Comparison of ENCODE assay signal across 27 cellular contexts in the genomic region with DNA sequence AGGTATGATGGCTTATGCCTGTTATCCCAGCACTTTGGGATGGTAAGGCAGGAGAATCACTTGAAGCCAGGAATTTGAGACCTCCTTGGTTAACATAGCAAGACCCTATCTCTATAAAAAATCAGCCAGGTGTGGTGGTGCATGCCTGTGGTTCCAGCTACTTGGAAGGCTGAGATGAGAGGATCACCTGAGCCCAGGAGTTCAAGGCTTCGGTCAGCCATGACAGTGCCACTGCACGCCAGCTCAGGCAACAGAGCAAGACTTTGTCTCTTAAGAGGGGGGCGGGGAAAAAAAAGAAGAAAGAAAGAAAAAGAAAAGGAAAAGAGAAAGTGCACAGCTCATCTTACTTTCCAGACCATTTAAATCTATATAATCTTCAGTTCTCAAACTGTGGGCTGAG.
"Had no signal": no experiment of that assay in that cellular context is flagged by ENCODE, and none has a peak within 500 bp of the region (broad histone marks: within the 10 kb centered on the region; RNA-seq: fewer than 3 reads in every experiment).

No MANE protein-coding gene starts in this region.

- ATAC-seq: stimulated activated effector memory CD8-positive, alpha-beta T cell treated with anti-CD3 and anti-CD28 coated beads, Interleukin-12 subunit alpha, Interleukin-12 subunit beta, amount 100 ng/mL, for 72 hours; stimulated activated memory B cell treated with anti-CD40 and anti-IgM and Interleukin-4, amounts not matched to agents 10 μg/mL and 1 μg/mL and 100 μg/mL, for 72 hours; stimulated activated naive B cell treated with anti-CD40 and anti-IgM and Interleukin-4, amounts not matched to agents 10 μg/mL and 1 μg/mL and 100 μg/mL, for 72 hours; stimulated activated naive CD8-positive, alpha-beta T cell treated with anti-CD3 and anti-CD28 coated beads, Interleukin-15, amount 100 ng/mL, for 72 hours; stimulated activated naive CD8-positive, alpha-beta T cell treated with anti-CD3 and anti-CD28 coated beads, Interleukin-15, Interleukin-2, amounts not matched to agents 100 U/mL and 50 U/mL, for 24 hours; upper lobe of right lung had no signal

- H3K4me1 ChIP-seq: testis, tibial artery, tibial nerve, upper lobe of left lung, upper lobe of right lung, uterus, vagina had no signal

- H3K27ac ChIP-seq: stomach, testis, thoracic aorta, tibial artery, tibial nerve, transverse colon, upper lobe of left lung, upper lobe of right lung, uterus, vagina had no signal

- H3K36me3 Mint-ChIP-seq: stimulated activated effector memory CD8-positive, alpha-beta T cell treated with anti-CD3 and anti-CD28 coated beads, Interleukin-12 subunit alpha, Interleukin-12 subunit beta, amount 100 ng/mL, for 72 hours; stimulated activated memory B cell treated with anti-CD40 and anti-IgM and Interleukin-4, amounts not matched to agents 10 μg/mL and 1 μg/mL and 100 μg/mL, for 72 hours; stimulated activated naive B cell treated with anti-CD40 and anti-IgM and Interleukin-4, amounts not matched to agents 10 μg/mL and 1 μg/mL and 100 μg/mL, for 72 hours; type B pancreatic cell had no signal

- H3K4me3 Mint-ChIP-seq: stimulated activated effector memory CD8-positive, alpha-beta T cell treated with anti-CD3 and anti-CD28 coated beads, Interleukin-12 subunit alpha, Interleukin-12 subunit beta, amount 100 ng/mL, for 72 hours; stimulated activated memory B cell treated with anti-CD40 and anti-IgM and Interleukin-4, amounts not matched to agents 10 μg/mL and 1 μg/mL and 100 μg/mL, for 72 hours; stimulated activated naive B cell treated with anti-CD40 and anti-IgM and Interleukin-4, amounts not matched to agents 10 μg/mL and 1 μg/mL and 100 μg/mL, for 72 hours; stimulated activated naive CD8-positive, alpha-beta T cell treated with anti-CD3 and anti-CD28 coated beads, Interleukin-15, amount 100 ng/mL, for 72 hours; stimulated activated naive CD8-positive, alpha-beta T cell treated with anti-CD3 and anti-CD28 coated beads, Interleukin-15, Interleukin-2, amounts not matched to agents 100 ng/mL and 50 ng/mL, for 24 hours; type B pancreatic cell had no signal

- H3K4me3 ChIP-seq: stomach, testis, thoracic aorta, tibial artery, tibial nerve, transverse colon, upper lobe of left lung, upper lobe of right lung, uterus, vagina had no signal

- H3K36me3 ChIP-seq: stomach, thoracic aorta, tibial artery, tibial nerve, transverse colon, upper lobe of left lung, upper lobe of right lung, uterus, vagina had no signal

- H3K27me3 ChIP-seq: stomach, testis, tibial artery, tibial nerve, transverse colon, upper lobe of left lung, upper lobe of right lung, uterus, vagina had no signal

- H3K9me3 Mint-ChIP-seq: stimulated activated memory B cell treated with anti-CD40 and anti-IgM and Interleukin-4, amounts not matched to agents 10 μg/mL and 1 μg/mL and 100 μg/mL, for 72 hours; stimulated activated naive CD8-positive, alpha-beta T cell treated with anti-CD3 and anti-CD28 coated beads, Interleukin-15, amount 100 ng/mL, for 72 hours; stimulated activated naive CD8-positive, alpha-beta T cell treated with anti-CD3 and anti-CD28 coated beads, Interleukin-15, Interleukin-2, amounts not matched to agents 100 ng/mL and 50 ng/mL, for 24 hours had no signal

- H3K9me3 ChIP-seq: stomach, testis, thoracic aorta, tibial artery, tibial nerve, transverse colon, upper lobe of left lung, upper lobe of right lung, uterus, vagina had no signal

- H3K27me3 Mint-ChIP-seq: stimulated activated memory B cell treated with anti-CD40 and anti-IgM and Interleukin-4, amounts not matched to agents 10 μg/mL and 1 μg/mL and 100 μg/mL, for 72 hours; stimulated activated naive B cell treated with anti-CD40 and anti-IgM and Interleukin-4, amounts not matched to agents 10 μg/mL and 1 μg/mL and 100 μg/mL, for 72 hours; stimulated activated naive CD8-positive, alpha-beta T cell treated with anti-CD3 and anti-CD28 coated beads, Interleukin-15, amount 100 ng/mL, for 72 hours; stimulated activated naive CD8-positive, alpha-beta T cell treated with anti-CD3 and anti-CD28 coated beads, Interleukin-15, Interleukin-2, amounts not matched to agents 100 ng/mL and 50 ng/mL, for 24 hours had no signal

- H3K4me1 Mint-ChIP-seq: stimulated activated effector memory CD8-positive, alpha-beta T cell treated with anti-CD3 and anti-CD28 coated beads, Interleukin-12 subunit alpha, Interleukin-12 subunit beta, amount 100 ng/mL, for 72 hours; stimulated activated memory B cell treated with anti-CD40 and anti-IgM and Interleukin-4, amounts not matched to agents 10 μg/mL and 1 μg/mL and 100 μg/mL, for 72 hours; stimulated activated naive B cell treated with anti-CD40 and anti-IgM and Interleukin-4, amounts not matched to agents 10 μg/mL and 1 μg/mL and 100 μg/mL, for 72 hours; stimulated activated naive CD8-positive, alpha-beta T cell treated with anti-CD3 and anti-CD28 coated beads, Interleukin-15, amount 100 ng/mL, for 72 hours had no signal

- H3K27ac Mint-ChIP-seq: stimulated activated effector memory CD8-positive, alpha-beta T cell treated with anti-CD3 and anti-CD28 coated beads, Interleukin-12 subunit alpha, Interleukin-12 subunit beta, amount 100 ng/mL, for 72 hours; stimulated activated memory B cell treated with anti-CD40 and anti-IgM and Interleukin-4, amounts not matched to agents 10 μg/mL and 1 μg/mL and 100 μg/mL, for 72 hours; stimulated activated naive B cell treated with anti-CD40 and anti-IgM and Interleukin-4, amounts not matched to agents 10 μg/mL and 1 μg/mL and 100 μg/mL, for 72 hours; stimulated activated naive CD8-positive, alpha-beta T cell treated with anti-CD3 and anti-CD28 coated beads, Interleukin-15, amount 100 ng/mL, for 72 hours; stimulated activated naive CD8-positive, alpha-beta T cell treated with anti-CD3 and anti-CD28 coated beads, Interleukin-15, Interleukin-2, amounts not matched to agents 100 ng/mL and 50 ng/mL, for 24 hours; type B pancreatic cell had no signal

- DNase-seq: stimulated activated CD4-positive, alpha-beta T cell treated with anti-CD3 and anti-CD28 coated beads, Interleukin-2, amount 100 ng/mL, for 24 hours; stimulated activated CD4-positive, alpha-beta T cell treated with anti-CD3 and anti-CD28 coated beads, Interleukin-2, amount 100 ng/mL, for 48 hours; stimulated activated CD4-positive, alpha-beta T cell treated with anti-CD3 and anti-CD28 coated beads, Interleukin-4, amount 100 ng/mL, for 1 hour; stimulated activated CD4-positive, alpha-beta T cell treated with anti-CD3 and anti-CD28 coated beads, Interleukin-4, amount 100 ng/mL, for 24 hours; stimulated activated CD4-positive, alpha-beta T cell treated with anti-CD3 and anti-CD28 coated beads, Interleukin-4, amount 100 ng/mL, for 4 hours; stimulated activated CD8-positive, alpha-beta memory T cell treated with anti-CD3 and anti-CD28 coated beads, Interleukin-4, amount 100 ng/mL, for 48 hours; stimulated activated naive B cell treated with anti-CD40 and anti-IgM and Interleukin-4, amounts not matched to agents 10 μg/mL and 1 μg/mL and 100 μg/mL, for 72 hours; stimulated activated naive CD4-positive, alpha-beta T cell; stimulated activated naive CD4-positive, alpha-beta T cell treated with Interleukin-2 at 50 U/mL for 16 hours; stimulated activated naive CD8-positive, alpha-beta T cell treated with anti-CD3 and anti-CD28 coated beads, Interleukin-15, amount 100 ng/mL, for 72 hours; stimulated activated naive CD8-positive, alpha-beta T cell treated with anti-CD3 and anti-CD28 coated beads, Interleukin-15, Interleukin-2, amounts not matched to agents 100 U/mL and 50 U/mL, for 24 hours; stomach; substantia nigra; testis; tibial artery; transverse colon; trophoblast cell; upper lobe of left lung; upper lobe of right lung; uterus had no signal
